8 cellular contexts compared by ENCODE assay signal in the genomic region with DNA sequence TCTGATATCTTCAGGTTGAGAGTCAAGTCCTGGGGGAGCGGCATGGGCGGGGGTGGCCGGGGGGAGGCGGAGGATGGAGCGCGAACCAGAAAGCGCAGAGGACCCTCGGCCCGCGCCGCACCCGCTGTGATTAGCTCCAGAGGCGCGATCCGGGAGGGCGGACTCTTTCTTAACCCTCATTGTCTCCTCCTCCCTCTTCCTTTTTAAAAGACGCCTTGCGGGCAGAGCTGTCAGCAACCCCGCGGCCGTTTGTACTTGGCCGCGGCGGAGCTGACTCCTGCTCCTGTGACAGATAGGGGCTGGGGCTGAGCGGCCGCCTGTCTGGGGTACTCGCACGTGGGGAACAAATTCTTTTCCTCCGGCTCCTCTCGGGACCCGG. TPM values are rescaled to one million over a fixed set of nuclear protein-coding genes. Genes with fewer than 3 reads are reported as not detected.
DNase-seq lines count a peak whose midpoint lies in the region; ATAC-seq, FAIRE-seq and TF ChIP-seq lines count a peak whose summit lies in the region.

A gene (plus strand): TSS at position 233 of the 379 bp plus-strand sequence. CDS start 569 bp downstream, outside the sequence.

- H3K27ac Mint-ChIP-seq in dendritic cell treated with granulocyte-macrophage colony-stimulating factor and Interleukin-4, amounts not matched to agents 40 ng/mL and 50 ng/mL, for 4 days = no peak within 1 kb of the TSS
- no peak within 1 kb of the TSS for H3K27ac Mint-ChIP-seq in mesothelial cell of epicardium

- H3K36me3 Mint-ChIP-seq in dendritic cell treated with granulocyte-macrophage colony-stimulating factor and Interleukin-4, amounts not matched to agents 40 ng/mL and 50 ng/mL, for 4 days (ENCODE audit: low read depth) = no peaks in the 10 kb centered on the region
- H3K36me3 Mint-ChIP-seq in mesothelial cell of epicardium = no peaks in the 10 kb centered on the region

- peak within 1 kb of the TSS; percentile 74 for H3K4me3 Mint-ChIP-seq in dendritic cell treated with granulocyte-macrophage colony-stimulating factor and Interleukin-4, amounts not matched to agents 40 ng/mL and 50 ng/mL, for 4 days
- peak within 1 kb of the TSS; percentile 70 for H3K4me3 Mint-ChIP-seq in mesothelial cell of epicardium

- intact Hi-C loops in dendritic cell treated with granulocyte-macrophage colony-stimulating factor and Interleukin-4, amounts not matched to agents 40 ng/mL and 50 ng/mL, for 4 days (cut with micrococcal nuclease) = no loop called here

- no peak for FAIRE-seq in HTR-8/SVneo (lab: Jason Lieb, UNC)

- H3K27me3 Mint-ChIP-seq in dendritic cell treated with granulocyte-macrophage colony-stimulating factor and Interleukin-4, amounts not matched to agents 40 ng/mL and 50 ng/mL, for 4 days = peaks cover 75% of the 10 kb centered on the region
- peaks cover 90% of the 10 kb centered on the region for H3K27me3 Mint-ChIP-seq in mesothelial cell of epicardium (ENCODE audit: low read depth)

- DNase-seq in DMS 273 (lab: John Stamatoyannopoulos, UW; ENCODE audit: unreplicated experiment) (peak; percentile 55), DMS 273 treated with DMSO at 0.1 percent for 48 hours (lab: John Stamatoyannopoulos, UW) (no peak), NOMO-1 treated with dmso at 0.1 percent for 144 hours (lab: John Stamatoyannopoulos, UW; ENCODE audit: unreplicated experiment) (peak; percentile 62), mesothelial cell of epicardium (ENCODE audit: low spot score in 2 of 2, unreplicated experiment in 2 of 2) (peak; percentile 23 to 51), HTR-8/SVneo (ENCODE audit: insufficient read length, low spot score) (no peak), anterior cingulate cortex (lab: John Stamatoyannopoulos, UW) (no peak)

- peaks cover 25% of the 10 kb centered on the region for H3K4me1 Mint-ChIP-seq in dendritic cell treated with granulocyte-macrophage colony-stimulating factor and Interleukin-4, amounts not matched to agents 40 ng/mL and 50 ng/mL, for 4 days (ENCODE audit: low read depth)
- H3K4me1 Mint-ChIP-seq in mesothelial cell of epicardium = peaks cover 30% of the 10 kb centered on the region

- TF ChIP-seq CTCF in mesothelial cell of epicardium (IDR thresholded peaks at IDR 0.05; ENCODE audit: unreplicated experiment) = no peak

- ATAC-seq in HG02571 (IDR thresholded peaks at IDR 0.05; ENCODE audit: unreplicated experiment) = peak; percentile 38

- H3K9me3 Mint-ChIP-seq in dendritic cell treated with granulocyte-macrophage colony-stimulating factor and Interleukin-4, amounts not matched to agents 40 ng/mL and 50 ng/mL, for 4 days = no peaks in the 10 kb centered on the region
- H3K9me3 Mint-ChIP-seq in mesothelial cell of epicardium = no peaks in the 10 kb centered on the region

RNA-seq across cellular contexts. Expression of the gene that starts here (rescaled TPM):
- total RNA-seq in mesothelial cell of epicardium = 3.2 to 3.6 TPM (median 3.3 TPM) in 3 replicates

Comparison
In these comparisons a context has a peak if more than half of its experiments do, and no peak if none do; other contexts are left out.
1. DNase-seq: peak in DMS 273 (single experiment), NOMO-1 treated with dmso at 0.1 percent for 144 hours (single experiment) and mesothelial cell of epicardium (2 of 2); none in DMS 273 treated with DMSO at 0.1 percent for 48 hours (single experiment), HTR-8/SVneo (single experiment) and anterior cingulate cortex (0 of 58).